In the genomic region with DNA sequence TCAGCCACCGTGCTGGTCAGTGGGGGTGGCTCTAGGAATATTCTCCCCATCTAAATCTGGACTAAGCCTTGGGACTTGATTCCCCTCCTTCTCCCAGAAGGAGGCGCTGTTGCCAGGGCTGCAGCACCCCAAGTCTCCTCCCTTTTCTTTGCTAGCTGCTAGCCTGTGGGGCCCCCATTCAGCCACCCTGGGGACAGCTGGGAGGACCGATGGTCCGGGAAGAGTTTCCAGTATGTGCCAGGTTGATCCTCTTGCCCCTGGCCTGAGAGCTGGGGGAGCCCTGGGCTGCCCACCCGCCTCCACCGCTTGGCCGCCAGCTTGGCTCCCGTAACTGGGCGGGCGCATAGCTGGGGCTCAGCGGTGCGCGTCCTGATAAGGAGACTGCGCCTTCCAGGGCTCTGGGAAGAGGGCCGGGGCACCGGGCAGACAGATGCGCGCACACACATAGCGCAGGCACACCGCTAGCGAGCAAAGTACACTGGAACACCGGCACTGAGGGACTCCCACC, we compare ENCODE assay signal across 1 cellular context.
TF ChIP-seq lines count a peak whose summit lies in the region.

No MANE protein-coding gene starts in this region.

TF ChIP-seq in HepG2, 621 proteins besides CTCF, POLR2A, EP300 and RAD21 (continued from another document):
- TF ChIP-seq, protein P1, sequence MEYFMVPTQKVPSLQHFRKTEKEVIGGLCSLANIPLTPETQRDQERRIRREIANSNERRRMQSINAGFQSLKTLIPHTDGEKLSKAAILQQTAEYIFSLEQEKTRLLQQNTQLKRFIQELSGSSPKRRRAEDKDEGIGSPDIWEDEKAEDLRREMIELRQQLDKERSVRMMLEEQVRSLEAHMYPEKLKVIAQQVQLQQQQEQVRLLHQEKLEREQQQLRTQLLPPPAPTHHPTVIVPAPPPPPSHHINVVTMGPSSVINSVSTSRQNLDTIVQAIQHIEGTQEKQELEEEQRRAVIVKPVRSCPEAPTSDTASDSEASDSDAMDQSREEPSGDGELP (IDR thresholded peaks at IDR 0.05; ENCODE audit: borderline replicate concordance, low read depth): no peak
- 0 out of 2 replicates have a peak, but pooled peaks have one; percentile 23 for TF ChIP-seq HOXA3 (CRISPR knock-in tag; IDR thresholded peaks at IDR 0.05)
